11 cellular contexts compared by ENCODE assay signal in the genomic region with DNA sequence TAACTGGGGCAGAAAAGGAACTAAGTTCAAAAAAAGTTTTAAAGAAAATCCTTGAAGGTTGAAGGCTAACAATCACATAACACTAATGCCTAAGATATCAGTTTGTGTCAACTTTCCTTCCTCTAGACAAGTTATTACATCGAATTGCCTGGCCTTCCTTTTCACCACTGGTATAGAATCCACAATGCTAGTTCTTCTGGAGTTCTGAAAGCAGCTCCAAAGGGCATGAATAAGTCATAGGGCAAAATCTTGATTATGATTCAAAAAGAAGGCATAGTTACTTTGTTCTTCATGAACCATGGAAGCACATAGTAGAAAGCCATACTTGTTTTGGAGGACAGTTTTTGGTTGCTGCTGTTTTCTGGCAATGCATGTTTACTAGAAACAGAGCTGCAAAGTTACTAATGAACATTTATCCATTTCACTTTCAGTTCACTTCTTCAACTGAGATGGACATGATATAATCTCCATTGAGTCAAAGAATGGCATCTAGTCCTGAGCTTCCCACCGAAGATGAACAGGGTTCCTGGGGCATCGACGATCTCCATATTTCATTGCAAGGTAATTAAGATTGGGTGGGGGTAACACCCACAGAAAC. TPM values are rescaled to one million over a fixed set of nuclear protein-coding genes. Genes with fewer than 3 reads are reported as not detected.
DNase-seq lines count a peak whose midpoint lies in the region; ATAC-seq and TF ChIP-seq lines count a peak whose summit lies in the region.
"Had no signal": no experiment of that assay in that cellular context is flagged by ENCODE, and none has a peak within 500 bp of the region (broad histone marks: within the 10 kb centered on the region; RNA-seq: fewer than 3 reads in every experiment).

No MANE protein-coding gene starts in this region.

- TF ChIP-seq POLR2A in right lobe of liver (IDR thresholded peaks at IDR 0.05) (no peak), thyroid gland (IDR thresholded peaks at IDR 0.05) (no peak)

- H3K27ac Mint-ChIP-seq in activated T-cell treated with anti-CD3 and anti-CD28 coated beads, Interleukin-2, amount 50 U/mL, for 24 hours = no peak overlapping the region
- H3K27ac Mint-ChIP-seq in activated naive CD8-positive, alpha-beta T cell treated with anti-CD3 and anti-CD28 coated beads for 36 hours = peak overlapping the region; percentile 30

- H3K4me3 Mint-ChIP-seq in activated T-cell treated with anti-CD3 and anti-CD28 coated beads, Interleukin-2, amount 50 U/mL, for 24 hours = peak overlapping the region; percentile 42
- peak overlapping the region; percentile 44 for H3K4me3 Mint-ChIP-seq in activated naive CD8-positive, alpha-beta T cell treated with anti-CD3 and anti-CD28 coated beads for 36 hours

- H3K36me3 Mint-ChIP-seq in activated T-cell treated with anti-CD3 and anti-CD28 coated beads, Interleukin-2, amount 50 U/mL, for 24 hours (ENCODE audit: low read depth) = peaks cover 32% of the 10 kb centered on the region
- peaks cover 11% of the 10 kb centered on the region for H3K36me3 Mint-ChIP-seq in activated naive CD8-positive, alpha-beta T cell treated with anti-CD3 and anti-CD28 coated beads for 36 hours

- 67% methylated on average over 4 of the region's 4 CpGs for WGBS in right lobe of liver (ENCODE audit: insufficient coverage, low coverage, low lambda C conversion rate, missing lambda C conversion rate)
- WGBS in thyroid gland, 2 donors = 77 to 78% methylated on average over 4 of the region's 4 CpGs

- intact Hi-C loops in right lobe of liver (cut with DNase I) = no loop called here
- intact Hi-C loops in thyroid gland (cut with DNase I) = no loop called here

- no peak overlapping the region for H3K4me3 ChIP-seq in right lobe of liver
- peak overlapping the region in 1 of 3 donors; percentile 1 for H3K4me3 ChIP-seq in thyroid gland (replicated peaks in 1 of 3)
- H3K4me3 ChIP-seq: mucosa of descending colon had no signal

- H3K27me3 Mint-ChIP-seq in activated T-cell treated with anti-CD3 and anti-CD28 coated beads, Interleukin-2, amount 50 U/mL, for 24 hours = no peaks in the 10 kb centered on the region
- no peaks in the 10 kb centered on the region for H3K27me3 Mint-ChIP-seq in activated naive CD8-positive, alpha-beta T cell treated with anti-CD3 and anti-CD28 coated beads for 36 hours

- no peaks in the 10 kb centered on the region for H3K9me3 ChIP-seq in right lobe of liver
- H3K9me3 ChIP-seq in thyroid gland = no peaks in the 10 kb centered on the region
- H3K9me3 ChIP-seq: mucosa of descending colon, Peyer's patch had no signal

- H3K36me3 ChIP-seq in right lobe of liver (no peaks in the 10 kb centered on the region), thyroid gland (no peaks in the 10 kb centered on the region)

- H3K4me1 Mint-ChIP-seq in activated T-cell treated with anti-CD3 and anti-CD28 coated beads, Interleukin-2, amount 50 U/mL, for 24 hours (ENCODE audit: low read depth) = peaks cover 71% of the 10 kb centered on the region
- peaks cover 44% of the 10 kb centered on the region for H3K4me1 Mint-ChIP-seq in activated naive CD8-positive, alpha-beta T cell treated with anti-CD3 and anti-CD28 coated beads for 36 hours

- H3K27me3 ChIP-seq in right lobe of liver (no peaks in the 10 kb centered on the region), thyroid gland (no peaks in the 10 kb centered on the region)
- H3K27me3 ChIP-seq: Peyer's patch had no signal

- no peak overlapping the region for H3K27ac ChIP-seq in right lobe of liver
- H3K27ac ChIP-seq in thyroid gland = peak overlapping the region; percentile 16 to 41 (median 34)
- H3K27ac ChIP-seq: Peyer's patch had no signal

- H3K4me1 ChIP-seq in right lobe of liver (peaks cover 0 to 6% (median 3%) of the 10 kb centered on the region in 4 donors), thyroid gland (peaks cover 37 to 41% of the 10 kb centered on the region in 2 donors)

- no peak for DNase-seq in activated T-cell treated with anti-CD3 and anti-CD28 coated beads, Interleukin-2, amount 50 U/mL, for 24 hours
- no peak for DNase-seq in activated T-cell treated with anti-CD3 and anti-CD28 coated beads, Interleukin-2, amount 50 U/mL, for 1 hour
- DNase-seq in activated naive CD8-positive, alpha-beta T cell treated with anti-CD3 and anti-CD28 coated beads for 36 hours = no peak
- DNase-seq in right lobe of liver (no peak), thyroid gland (no peak), amniotic stem cell (lab: John Stamatoyannopoulos, UW) (no peak)
- DNase-seq: mucosa of descending colon, NCI-H1694 treated with DMSO at 0.1 percent for 48 hours, Peyer's patch had no signal

- no peak for TF ChIP-seq CTCF in right lobe of liver (IDR thresholded peaks at IDR 0.05)
- no peak for TF ChIP-seq CTCF in thyroid gland (IDR thresholded peaks at IDR 0.05)

- no peaks in the 10 kb centered on the region for H3K9me3 Mint-ChIP-seq in activated T-cell treated with anti-CD3 and anti-CD28 coated beads, Interleukin-2, amount 50 U/mL, for 24 hours
- no peaks in the 10 kb centered on the region for H3K9me3 Mint-ChIP-seq in activated naive CD8-positive, alpha-beta T cell treated with anti-CD3 and anti-CD28 coated beads for 36 hours

- peak; percentile 16 to 57 (median 40) for ATAC-seq in right lobe of liver
- no peak for ATAC-seq in GM21447 (IDR thresholded peaks at IDR 0.05; ENCODE audit: unreplicated experiment)
- no peak for ATAC-seq in HG03196 (IDR thresholded peaks at IDR 0.05; ENCODE audit: unreplicated experiment)
- ATAC-seq: mucosa of descending colon had no signal

RNA-seq across cellular contexts. Expression of a gene that starts 56.0 kb away (rescaled TPM):
- total RNA-seq in activated naive CD8-positive, alpha-beta T cell treated with anti-CD3 and anti-CD28 coated beads for 36 hours = 10 to 100 TPM; 25.2 to 30.9 TPM
- total RNA-seq in right lobe of liver (100 to 1,000 TPM in 1 of 6 experiments, 10 to 100 TPM in 5; 34.6 to 118 (median 47.8) TPM), thyroid gland (100 to 1,000 TPM; 314 to 379 (median 342) TPM)

Comparison
In these comparisons a context has a peak if more than half of its experiments do, and no peak if none do; other contexts are left out.
1. ATAC-seq: peak in right lobe of liver (4 of 4); none in GM21447 (single experiment) and HG03196 (single experiment).
2. H3K27ac ChIP-seq: peak in thyroid gland (3 of 3); none in right lobe of liver (0 of 3).